ENCODE assay signal across 8 cellular contexts in the genomic region with DNA sequence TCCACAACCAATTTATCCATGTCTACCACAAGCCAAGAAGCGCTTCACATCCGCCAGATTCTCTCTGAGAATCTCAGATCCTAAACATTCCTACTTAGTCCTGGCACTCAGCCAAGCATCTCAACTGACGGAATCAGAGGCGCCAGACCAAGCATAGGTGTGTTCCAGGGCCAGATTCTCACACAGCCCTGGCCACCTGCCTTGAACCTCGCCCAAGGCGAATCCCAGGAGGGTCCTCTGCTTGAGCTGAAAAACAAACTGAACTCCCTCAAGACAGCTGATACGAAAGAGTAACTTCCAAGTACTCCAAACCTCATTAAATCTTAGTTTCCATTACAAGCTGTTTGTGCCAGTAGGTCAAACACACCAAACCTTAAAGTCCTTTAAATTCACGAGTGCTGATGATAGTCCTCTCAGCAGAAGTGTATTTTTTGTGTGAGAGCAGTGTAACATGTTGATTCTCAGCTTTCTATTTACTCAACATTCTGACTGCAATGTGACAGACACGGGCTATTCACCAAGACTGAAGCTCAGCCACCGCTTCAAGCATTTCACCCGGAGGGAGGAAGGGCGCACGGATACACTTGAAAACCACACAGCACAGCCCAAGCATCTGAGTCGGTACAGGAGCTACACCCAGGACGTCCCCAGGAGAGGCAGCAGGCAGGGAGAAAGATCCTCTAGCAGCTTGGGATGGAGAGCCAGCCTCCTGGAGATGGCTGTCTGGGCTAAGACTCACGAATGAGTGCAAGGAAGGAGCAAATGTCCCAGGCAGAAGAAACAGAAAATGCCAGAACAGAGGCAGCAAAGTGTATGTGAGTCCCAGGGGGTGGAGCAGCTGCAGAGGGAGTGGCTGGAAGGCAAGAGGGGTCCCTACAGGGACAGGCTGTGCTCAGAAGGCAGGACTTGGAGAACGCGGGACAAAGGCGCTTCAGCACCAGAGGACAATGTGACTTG. TPM values are rescaled to one million over a fixed set of nuclear protein-coding genes. Genes with fewer than 3 reads are reported as not detected.
DNase-seq lines count a peak whose midpoint lies in the region; ATAC-seq, FAIRE-seq and TF ChIP-seq lines count a peak whose summit lies in the region.

No MANE protein-coding gene starts in this region.

- no peaks in the 10 kb centered on the region for H3K36me3 Mint-ChIP-seq in stimulated activated effector memory CD8-positive, alpha-beta T cell treated with anti-CD3 and anti-CD28 coated beads, Interleukin-12 subunit alpha, Interleukin-12 subunit beta, amount 100 ng/mL, for 72 hours
- no peaks in the 10 kb centered on the region for H3K36me3 Mint-ChIP-seq in immature natural killer cell

- ATAC-seq in GM18517 (IDR thresholded peaks at IDR 0.05; ENCODE audit: unreplicated experiment) (peak; percentile 69), HG03135 (IDR thresholded peaks at IDR 0.05; ENCODE audit: unreplicated experiment) (peak; percentile 59), left colon (peak; percentile 36)
- ATAC-seq in stimulated activated effector memory CD8-positive, alpha-beta T cell treated with anti-CD3 and anti-CD28 coated beads, Interleukin-12 subunit alpha, Interleukin-12 subunit beta, amount 100 ng/mL, for 72 hours, result no peak

- H3K4me3 ChIP-seq in ascending aorta, result peak overlapping the region; percentile 28 to 50

- TF ChIP-seq CTCF in ascending aorta (IDR thresholded peaks at IDR 0.05), result no peak

- no peaks in the 10 kb centered on the region for H3K9me3 Mint-ChIP-seq in stimulated activated effector memory CD8-positive, alpha-beta T cell treated with anti-CD3 and anti-CD28 coated beads, Interleukin-12 subunit alpha, Interleukin-12 subunit beta, amount 100 ng/mL, for 72 hours
- no peaks in the 10 kb centered on the region for H3K9me3 Mint-ChIP-seq in immature natural killer cell

- H3K27ac Mint-ChIP-seq in stimulated activated effector memory CD8-positive, alpha-beta T cell treated with anti-CD3 and anti-CD28 coated beads, Interleukin-12 subunit alpha, Interleukin-12 subunit beta, amount 100 ng/mL, for 72 hours, result no peak overlapping the region
- H3K27ac Mint-ChIP-seq in immature natural killer cell, result no peak overlapping the region

- no peaks in the 10 kb centered on the region for H3K36me3 ChIP-seq in ascending aorta

- H3K4me1 ChIP-seq in ascending aorta, result peaks cover 3 to 20% of the 10 kb centered on the region in 2 donors

- H3K4me3 Mint-ChIP-seq in stimulated activated effector memory CD8-positive, alpha-beta T cell treated with anti-CD3 and anti-CD28 coated beads, Interleukin-12 subunit alpha, Interleukin-12 subunit beta, amount 100 ng/mL, for 72 hours, result no peak overlapping the region
- no peak overlapping the region for H3K4me3 Mint-ChIP-seq in immature natural killer cell

- H3K4me1 Mint-ChIP-seq in stimulated activated effector memory CD8-positive, alpha-beta T cell treated with anti-CD3 and anti-CD28 coated beads, Interleukin-12 subunit alpha, Interleukin-12 subunit beta, amount 100 ng/mL, for 72 hours, result peaks cover 7% of the 10 kb centered on the region
- H3K4me1 Mint-ChIP-seq in immature natural killer cell, result no peaks in the 10 kb centered on the region

- peaks cover 9 to 22% (median 9%) of the 10 kb centered on the region in 3 donors for H3K27me3 Mint-ChIP-seq in immature natural killer cell (ENCODE audit: low read depth in 3 of 3)

- H3K27me3 ChIP-seq in ascending aorta, result no peaks in the 10 kb centered on the region

- DNase-seq in ascending aorta (ENCODE audit: low spot score in 2 of 2), result no peak
- DNase-seq in left colon, result peak in 1 of 2 donors; percentile 24
- no peak for DNase-seq in urothelium cell line (ENCODE audit: low spot score)
- DNase-seq in MV-4-11 (lab: John Stamatoyannopoulos, UW), result no peak
- DNase-seq in stimulated activated effector memory CD8-positive, alpha-beta T cell treated with anti-CD3 and anti-CD28 coated beads, Interleukin-12 subunit alpha, Interleukin-12 subunit beta, amount 100 ng/mL, for 72 hours (ENCODE audit: low spot score in 2 of 2), result no peak
- DNase-seq in immature natural killer cell, result no peak

- H3K9me3 ChIP-seq in ascending aorta, result no peaks in the 10 kb centered on the region

- intact Hi-C loops in ascending aorta (cut with DNase I) (no loop called here), left colon (cut with DNase I, micrococcal nuclease) (no loop called here)

- peak; percentile 9 for FAIRE-seq in urothelium cell line (lab: Jason Lieb, UNC)

- no peak overlapping the region for H3K27ac ChIP-seq in ascending aorta

RNA-seq across cellular contexts. Expression of gene PARD3, which starts 6.0 kb away (rescaled TPM):
- total RNA-seq in ascending aorta (37.5 TPM), left colon (10 to 100 TPM; 45.5 to 52.9 TPM)
- polyA plus RNA-seq in immature natural killer cell, result under 1 TPM in 1 of 3 donors, not detected in 2; 0.72 TPM
